In the genomic region with DNA sequence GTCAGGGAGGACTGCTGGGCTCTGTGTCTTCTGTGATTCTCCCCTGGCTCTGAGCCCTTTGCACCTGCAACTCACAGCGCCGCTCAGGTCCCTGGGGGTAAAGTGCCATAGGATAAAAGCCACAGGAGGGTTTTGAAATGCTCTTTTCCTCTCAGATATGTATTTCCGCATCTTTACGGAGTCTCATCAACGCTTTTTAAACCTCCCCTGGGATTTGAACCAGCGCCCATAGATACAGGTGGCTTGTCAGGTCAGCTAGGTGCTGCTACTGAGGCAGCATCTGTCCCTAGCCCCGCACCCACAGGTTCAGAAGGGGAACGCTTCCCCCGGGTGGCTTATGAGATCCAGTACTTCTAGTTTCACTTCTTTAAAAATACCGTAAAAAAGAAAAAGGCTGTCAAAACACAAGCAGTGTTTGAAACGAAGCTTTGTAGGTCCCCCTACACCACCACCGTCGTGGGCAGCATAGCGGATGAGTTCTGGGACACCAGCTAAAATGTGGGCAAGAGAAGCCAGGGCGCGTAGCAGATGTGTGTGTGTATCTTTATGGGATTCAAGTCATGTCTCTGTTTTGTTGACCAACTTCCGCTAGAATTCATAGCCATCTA, we compare ENCODE assay signal across 9 cellular contexts.
A peak's percentile ranks its signal among the peaks of the same experiment; 100 is the strongest.
DNase-seq lines count a peak whose midpoint lies in the region; ATAC-seq lines count a peak whose summit lies in the region.
"Had no signal": no experiment of that assay in that cellular context is flagged by ENCODE, and none has a peak within 500 bp of the region (broad histone marks: within the 10 kb centered on the region; RNA-seq: fewer than 3 reads in every experiment).

No MANE protein-coding gene starts in this region.

- DNase-seq in Jurkat, Clone E6-1 (ENCODE audit: low read depth, low spot score): peak; percentile 80
- DNase-seq in naive thymus-derived CD4-positive, alpha-beta T cell: peak in 1 of 9 donors; percentile 1
- DNase-seq in putamen (ENCODE audit: low spot score) (no peak), DMS153 (lab: John Stamatoyannopoulos, UW) (no peak), NCI-H748 treated with DMSO at 0.1 percent for 48 hours (lab: John Stamatoyannopoulos, UW) (no peak), NCI-H2227 (lab: John Stamatoyannopoulos, UW; ENCODE audit: unreplicated experiment) (no peak)
- DNase-seq: sigmoid colon had no signal

- peaks cover 0 to 6% of the 10 kb centered on the region in 2 donors for H3K4me1 ChIP-seq in naive thymus-derived CD4-positive, alpha-beta T cell (ENCODE audit: control insufficient read depth in 2 of 2, insufficient read depth in 2 of 2, low read length in 2 of 2)

- peak overlapping the region; percentile 42 for H3K4me3 ChIP-seq in Jurkat, Clone E6-1 (ENCODE audit: low read length)
- no peak overlapping the region for H3K4me3 ChIP-seq in naive thymus-derived CD4-positive, alpha-beta T cell (ENCODE audit: low read length)
- H3K4me3 ChIP-seq: sigmoid colon had no signal

- CTCF ChIA-PET in naive thymus-derived CD4-positive, alpha-beta T cell (lab: Charles Lee): no interaction called here

- peaks cover 0 to 21% (median 6%) of the 10 kb centered on the region in 5 donors for H3K36me3 Mint-ChIP-seq in naive thymus-derived CD4-positive, alpha-beta T cell

- H3K27me3 Mint-ChIP-seq in naive thymus-derived CD4-positive, alpha-beta T cell: no peaks in the 10 kb centered on the region

- H3K9me3 Mint-ChIP-seq in naive thymus-derived CD4-positive, alpha-beta T cell: peaks cover 0 to 1% (median 0%) of the 10 kb centered on the region in 11 donors

- no peaks in the 10 kb centered on the region for H3K9me3 ChIP-seq in naive thymus-derived CD4-positive, alpha-beta T cell (ENCODE audit: control insufficient read depth in 2 of 3, low read length in 3 of 3)
- H3K9me3 ChIP-seq: sigmoid colon had no signal

- H3K27ac Mint-ChIP-seq in naive thymus-derived CD4-positive, alpha-beta T cell: peak overlapping the region in 7 of 9 donors; percentile 11 to 89 (median 65)

- peaks cover 7 to 42% (median 29%) of the 10 kb centered on the region in 7 donors for H3K4me1 Mint-ChIP-seq in naive thymus-derived CD4-positive, alpha-beta T cell

- ATAC-seq in GM18519 (IDR thresholded peaks at IDR 0.05; ENCODE audit: low FRiP score, unreplicated experiment) (peak; percentile 59), GM21717 (IDR thresholded peaks at IDR 0.05; ENCODE audit: unreplicated experiment) (peak; percentile 87)
- peak; percentile 51 for ATAC-seq in naive thymus-derived CD4-positive, alpha-beta T cell

- peak overlapping the region; percentile 65 to 85 (median 74) for H3K4me3 Mint-ChIP-seq in naive thymus-derived CD4-positive, alpha-beta T cell

- no peak overlapping the region for H3K27ac ChIP-seq in naive thymus-derived CD4-positive, alpha-beta T cell (ENCODE audit: low read depth, low read length)
- H3K27ac ChIP-seq: sigmoid colon had no signal

- H3K36me3 ChIP-seq in naive thymus-derived CD4-positive, alpha-beta T cell (ENCODE audit: control insufficient read depth in 2 of 3, insufficient read depth in 3 of 3, low read length in 3 of 3): peaks cover 0 to 4% (median 0%) of the 10 kb centered on the region in 3 experiments
- H3K36me3 ChIP-seq: sigmoid colon had no signal

- POLR2A ChIA-PET in naive thymus-derived CD4-positive, alpha-beta T cell (lab: Charles Lee): no interaction called here

- intact Hi-C loops in naive thymus-derived CD4-positive, alpha-beta T cell (cut with micrococcal nuclease): no loop called here

- H3K27me3 ChIP-seq in naive thymus-derived CD4-positive, alpha-beta T cell (ENCODE audit: control insufficient read depth in 2 of 2, insufficient read depth in 2 of 2, low read length in 2 of 2): no peaks in the 10 kb centered on the region
- H3K27me3 ChIP-seq: sigmoid colon had no signal
